Comparison of ENCODE assay signal across 34 cellular contexts in the genomic region with DNA sequence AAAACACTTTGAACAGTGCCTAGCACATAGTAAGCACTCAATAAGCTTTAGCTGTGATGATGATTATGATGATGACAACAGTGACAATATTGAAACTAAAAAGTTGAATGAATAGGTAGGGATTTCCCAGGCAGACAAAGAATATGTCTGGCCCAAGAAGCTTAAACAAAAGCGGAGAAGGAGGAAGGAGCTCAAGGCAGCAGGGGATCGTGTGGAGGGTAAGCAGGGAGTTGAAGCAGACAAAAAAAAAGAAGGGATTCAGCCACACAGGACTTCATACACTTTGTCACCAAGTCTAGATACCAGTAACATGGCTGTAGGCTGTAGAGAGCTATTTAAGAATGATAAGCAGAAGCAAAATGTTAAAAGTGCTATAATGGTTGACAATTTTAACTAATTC.
"Had no signal": no experiment of that assay in that cellular context is flagged by ENCODE, and none has a peak within 500 bp of the region (broad histone marks: within the 10 kb centered on the region; RNA-seq: fewer than 3 reads in every experiment).

No MANE protein-coding gene starts in this region.

- H3K36me3 Mint-ChIP-seq: activated CD4-positive, alpha-beta memory T cell treated with anti-CD3 and anti-CD28 coated beads for 36 hours; activated naive CD8-positive, alpha-beta T cell; activated naive CD8-positive, alpha-beta T cell treated with anti-CD3 and anti-CD28 coated beads, Interleukin-2, amount 10 ng/mL, durations not matched to agents 7 days and 5 days had no signal

- H3K27ac ChIP-seq: ascending aorta, cardiac muscle cell, VCaP had no signal

- DNase-seq: activated B cell treated with CpG ODN at 0.5 μM for 24 hours; activated CD4-positive, alpha-beta memory T cell treated with anti-CD3 and anti-CD28 coated beads for 36 hours; activated CD4-positive, alpha-beta T cell treated with anti-CD3 and anti-CD28 coated beads for 4 hours; activated CD4-positive, alpha-beta T cell treated with anti-CD3 and anti-CD28 coated beads, Interleukin-2, amount 10 ng/mL, durations not matched to agents 24 days and 14 days; activated CD4-positive, alpha-beta T cell treated with anti-CD3 and anti-CD28 coated beads, Interleukin-2, amount 50 U/mL, for 1 hour; activated CD4-positive, alpha-beta T cell treated with anti-CD3 and anti-CD28 coated beads, Interleukin-2, amount 50 U/mL, for 4 hours; activated CD4-positive, CD25-positive, alpha-beta regulatory T cell treated with anti-CD3 and anti-CD28 coated beads, Interleukin-2, amount 50 U/mL, for 72 hours; activated CD8-positive, alpha-beta memory T cell treated with anti-CD3 and anti-CD28 coated beads, Interleukin-2, amount 50 U/mL, for 4 hours; activated CD8-positive, alpha-beta T cell treated with anti-CD3 and anti-CD28 coated beads for 36 hours; activated effector memory CD4-positive, alpha-beta T cell treated with anti-CD3 and anti-CD28 coated beads, Interleukin-2, amount 50 U/mL, for 16 hours; activated gamma-delta T cell treated with Interleukin-2 at 50 U/mL for 16 hours; activated naive CD4-positive, alpha-beta T cell; activated naive CD4-positive, alpha-beta T cell treated with anti-CD3 and anti-CD28 coated beads for 36 hours; activated naive CD4-positive, alpha-beta T cell treated with anti-CD3 and anti-CD28 coated beads, Interleukin-2, amount 50 U/mL, for 16 hours; activated naive CD8-positive, alpha-beta T cell treated with anti-CD3 and anti-CD28 coated beads, Interleukin-2, amount 10 ng/mL, durations not matched to agents 7 days and 5 days; activated naive CD8-positive, alpha-beta T cell treated with anti-CD3 and anti-CD28 coated beads, Interleukin-2, amount 50 U/mL, for 24 hours; activated T-cell treated with anti-CD3 and anti-CD28 coated beads for 4 hours; activated T-cell treated with anti-CD3 and anti-CD28 coated beads, Interleukin-2, amount 50 U/mL, for 1 hour; activated T-cell treated with anti-CD3 and anti-CD28 coated beads, Interleukin-2, amount 50 U/mL, for 4 hours; activated T-cell treated with anti-CD3 and anti-CD28 coated beads, Interleukin-2, amount 50 U/mL, for 72 hours; T-helper 2 cell; T-helper 9 cell had no signal

- ATAC-seq: activated CD8-positive, alpha-beta T cell treated with anti-CD3 and anti-CD28 coated beads for 36 hours; activated naive CD8-positive, alpha-beta T cell treated with anti-CD3 and anti-CD28 coated beads, Interleukin-2, amount 50 U/mL, for 24 hours; activated T-cell treated with anti-CD3 and anti-CD28 coated beads, Interleukin-2, amount 50 U/mL, for 4 hours; activated T-cell treated with anti-CD3 and anti-CD28 coated beads, Interleukin-2, amount 50 U/mL, for 72 hours; activated T-helper 17 cell treated with anti-CD3 and anti-CD28 coated beads, Interleukin-2, amount 50 U/mL, for 72 hours had no signal

- H3K27me3 ChIP-seq: ascending aorta, cardiac muscle cell had no signal

- H3K36me3 ChIP-seq: ascending aorta, cardiac muscle cell had no signal

- H3K4me3 Mint-ChIP-seq: activated B cell treated with CpG ODN at 0.5 μM for 24 hours; activated CD4-positive, alpha-beta memory T cell treated with anti-CD3 and anti-CD28 coated beads for 36 hours; activated CD4-positive, alpha-beta T cell treated with anti-CD3 and anti-CD28 coated beads, Interleukin-2, amount 10 ng/mL, durations not matched to agents 24 days and 14 days; activated CD8-positive, alpha-beta T cell treated with anti-CD3 and anti-CD28 coated beads for 36 hours; activated naive CD4-positive, alpha-beta T cell treated with anti-CD3 and anti-CD28 coated beads for 36 hours; activated naive CD8-positive, alpha-beta T cell; activated naive CD8-positive, alpha-beta T cell treated with anti-CD3 and anti-CD28 coated beads, Interleukin-2, amount 10 ng/mL, durations not matched to agents 7 days and 5 days; activated naive CD8-positive, alpha-beta T cell treated with anti-CD3 and anti-CD28 coated beads, Interleukin-2, amount 50 U/mL, for 24 hours; activated T-cell treated with anti-CD3 and anti-CD28 coated beads, Interleukin-2, amount 50 U/mL, for 4 hours; activated T-cell treated with anti-CD3 and anti-CD28 coated beads, Interleukin-2, amount 50 U/mL, for 72 hours; activated T-helper 1 cell treated with anti-CD3 and anti-CD28 coated beads, Interleukin-12 subunit alpha, Interleukin-12 subunit beta, Interleukin-2, Interleukin-4 antibody, amounts not matched to agents 30 ng/mL and 10 ng/mL and 1 ng/mL, durations not matched to agents 14 hours and 24 hours and 36 hours; activated T-helper 17 cell treated with anti-CD3 and anti-CD28 coated beads, Interleukin-2, amount 50 U/mL, for 72 hours; brain; central memory CD8-positive, alpha-beta T cell; T-helper 1 cell treated with Interleukin-12 subunit alpha and Interleukin-12 subunit beta and Interleukin-4 antibody, amounts not matched to agents 30 μg/mL and 1 μg/mL, for 36 hours; T-helper 2 cell treated with Interferon-gamma antibody and Interleukin-4, amounts not matched to agents 5 μg/mL and 100 μg/mL, for 36 hours had no signal

- FAIRE-seq: bronchial epithelial cell, TTC549 had no signal

- H3K4me1 Mint-ChIP-seq: activated B cell treated with CpG ODN at 0.5 μM for 24 hours; activated CD4-positive, alpha-beta T cell treated with anti-CD3 and anti-CD28 coated beads, Interleukin-2, amount 10 ng/mL, durations not matched to agents 24 days and 14 days; activated naive CD8-positive, alpha-beta T cell treated with anti-CD3 and anti-CD28 coated beads, Interleukin-2, amount 10 ng/mL, durations not matched to agents 7 days and 5 days; activated naive CD8-positive, alpha-beta T cell treated with anti-CD3 and anti-CD28 coated beads, Interleukin-2, amount 50 U/mL, for 24 hours; activated T-helper 17 cell treated with anti-CD3 and anti-CD28 coated beads, Interleukin-2, amount 50 U/mL, for 72 hours; brain; central memory CD8-positive, alpha-beta T cell had no signal

- H3K27me3 Mint-ChIP-seq: activated B cell treated with CpG ODN at 0.5 μM for 24 hours; activated CD4-positive, alpha-beta memory T cell treated with anti-CD3 and anti-CD28 coated beads for 36 hours; activated CD4-positive, alpha-beta T cell treated with anti-CD3 and anti-CD28 coated beads, Interleukin-2, amount 10 ng/mL, durations not matched to agents 24 days and 14 days; activated CD8-positive, alpha-beta T cell treated with anti-CD3 and anti-CD28 coated beads for 36 hours; activated naive CD8-positive, alpha-beta T cell treated with anti-CD3 and anti-CD28 coated beads, Interleukin-2, amount 10 ng/mL, durations not matched to agents 7 days and 5 days; activated naive CD8-positive, alpha-beta T cell treated with anti-CD3 and anti-CD28 coated beads, Interleukin-2, amount 50 U/mL, for 24 hours; activated T-helper 17 cell treated with anti-CD3 and anti-CD28 coated beads, Interleukin-2, amount 50 U/mL, for 72 hours; central memory CD8-positive, alpha-beta T cell had no signal

- H3K4me3 ChIP-seq: ascending aorta, cardiac muscle cell had no signal

- H3K27ac Mint-ChIP-seq: activated B cell treated with CpG ODN at 0.5 μM for 24 hours; activated CD4-positive, alpha-beta memory T cell treated with anti-CD3 and anti-CD28 coated beads for 36 hours; activated CD4-positive, alpha-beta T cell treated with anti-CD3 and anti-CD28 coated beads, Interleukin-2, amount 10 ng/mL, durations not matched to agents 24 days and 14 days; activated CD8-positive, alpha-beta T cell treated with anti-CD3 and anti-CD28 coated beads for 36 hours; activated naive CD4-positive, alpha-beta T cell treated with anti-CD3 and anti-CD28 coated beads for 36 hours; activated naive CD8-positive, alpha-beta T cell; activated naive CD8-positive, alpha-beta T cell treated with anti-CD3 and anti-CD28 coated beads, Interleukin-2, amount 10 ng/mL, durations not matched to agents 7 days and 5 days; activated naive CD8-positive, alpha-beta T cell treated with anti-CD3 and anti-CD28 coated beads, Interleukin-2, amount 50 U/mL, for 24 hours; activated T-cell treated with anti-CD3 and anti-CD28 coated beads, Interleukin-2, amount 50 U/mL, for 72 hours; activated T-helper 1 cell treated with anti-CD3 and anti-CD28 coated beads, Interleukin-12 subunit alpha, Interleukin-12 subunit beta, Interleukin-2, Interleukin-4 antibody, amounts not matched to agents 30 ng/mL and 10 ng/mL and 1 ng/mL, durations not matched to agents 14 hours and 24 hours and 36 hours; activated T-helper 17 cell treated with anti-CD3 and anti-CD28 coated beads, Interleukin-2, amount 50 U/mL, for 72 hours; brain; T-helper 1 cell treated with Interleukin-12 subunit alpha and Interleukin-12 subunit beta and Interleukin-4 antibody, amounts not matched to agents 30 μg/mL and 1 μg/mL, for 36 hours; T-helper 2 cell treated with Interferon-gamma antibody and Interleukin-4, amounts not matched to agents 5 μg/mL and 100 μg/mL, for 36 hours had no signal

- H3K4me1 ChIP-seq: ascending aorta had no signal
